In genomic region chr16:2671741-2672140, GRCh38 we compare ENCODE assay signal across 12 cellular contexts. TPM values are rescaled to one million over a fixed set of nuclear protein-coding genes. Genes with fewer than 3 reads are reported as not detected.
DNase-seq lines count a peak whose midpoint lies in the region; ATAC-seq and TF ChIP-seq lines count a peak whose summit lies in the region.
"Had no signal": no experiment of that assay in that cellular context is flagged by ENCODE, and none has a peak within 500 bp of the region (broad histone marks: within the 10 kb centered on the region; RNA-seq: fewer than 3 reads in every experiment).

No MANE protein-coding gene starts in this region.

- H3K4me3 ChIP-seq in LNCaP clone FGC (ENCODE audit: low read depth, low read length) (peak overlapping the region; percentile 65), mammary epithelial cell (replicated peaks in 1 of 3; ENCODE audit: insufficient read depth in 1 of 3, low read depth in 2 of 3, low read length in 3 of 3) (peak overlapping the region in 1 of 3 experiments; percentile 41)

- H3K36me3 Mint-ChIP-seq in nephron progenitor cell (ENCODE audit: low read depth): no peaks in the 10 kb centered on the region

- ATAC-seq in HG02852 (IDR thresholded peaks at IDR 0.05; ENCODE audit: unreplicated experiment): no peak
- ATAC-seq: gastrocnemius medialis had no signal

- H3K9me3 ChIP-seq in mammary epithelial cell (replicated peaks; ENCODE audit: insufficient read depth, low read length): no peaks in the 10 kb centered on the region
- H3K9me3 ChIP-seq: gastrocnemius medialis, HAP-1, ovary had no signal

- peaks cover 2% of the 10 kb centered on the region for H3K36me3 ChIP-seq in mammary epithelial cell (ENCODE audit: insufficient read depth, low read length)
- H3K36me3 ChIP-seq: ovary had no signal

- 87% methylated on average over 12 of the region's 13 CpGs for WGBS in mammary epithelial cell (ENCODE audit: low coverage, missing lambda C conversion rate)

- H3K9me3 Mint-ChIP-seq in nephron progenitor cell: no peaks in the 10 kb centered on the region

- H3K4me3 Mint-ChIP-seq in nephron progenitor cell: peak overlapping the region; percentile 86

- intact Hi-C loops in mammary epithelial cell (cut with micrococcal nuclease): loop anchor here (5.0 kb wide), 1 partner anchor 196 kb away; no protein-coding TSS in a partner anchor

- in situ Hi-C loops in mammary epithelial cell (cut with MboI; ENCODE audit: low sequenced_read_pairs in 2 of 2): no loop called here
- in situ Hi-C loops in GM13977 (cut with MboI; ENCODE audit: low pct_unique_long_range_greater_than_20kb, low sequenced_read_pairs, unreplicated experiment): no loop called here

- H3K4me1 ChIP-seq in mammary epithelial cell (ENCODE audit: insufficient read depth, low read length): peaks cover 9% of the 10 kb centered on the region
- H3K4me1 ChIP-seq: HAP-1 had no signal

- DNase-seq in LNCaP clone FGC (ENCODE audit: low read depth) (no peak), mammary epithelial cell (no peak), nephron progenitor cell (no peak), NCI-H1048 (lab: John Stamatoyannopoulos, UW) (no peak), GM13977 (ENCODE audit: low spot score) (no peak)
- no peak for DNase-seq in effector CD8-positive, alpha-beta T cell (lab: John Stamatoyannopoulos, UW)
- DNase-seq: gastrocnemius medialis, NCI-H2171, ovary had no signal

- H3K27me3 Mint-ChIP-seq in nephron progenitor cell (ENCODE audit: low read depth, poor library complexity): peaks cover 4% of the 10 kb centered on the region

- TF ChIP-seq CTCF in C4-2B (conservative IDR thresholded peaks at IDR 0.05) (no peak), LNCaP clone FGC (IDR thresholded peaks at IDR 0.05; ENCODE audit: control insufficient read depth, extremely low read depth, insufficient read depth) (no peak), mammary epithelial cell (conservative IDR thresholded peaks at IDR 0.05 in 1 of 2, IDR thresholded peaks at IDR 0.05 in 1 of 2; ENCODE audit: extremely low read depth in 1 of 2, insufficient read depth in 1 of 2, low read depth in 1 of 2, low read length in 2 of 2) (no peak), nephron progenitor cell (IDR thresholded peaks at IDR 0.05) (no peak), GM13977 (IDR thresholded peaks at IDR 0.05; ENCODE audit: extremely low read depth, insufficient read depth, missing control alignments) (no peak)

- peak overlapping the region; percentile 83 for H3K4me2 ChIP-seq in mammary epithelial cell (ENCODE audit: insufficient read depth, low read depth, low read length)

- no peak overlapping the region for H3K9ac ChIP-seq in mammary epithelial cell (ENCODE audit: insufficient read depth, low read length)

- dilution Hi-C loops in mammary epithelial cell (cut with HindIII; ENCODE audit: low sequenced_read_pairs): no loop called here

- no TSS peak for BruUV-seq in mammary epithelial cell (replicated peaks; lab: Mats Ljungman, UMichigan)

- peaks cover 18% of the 10 kb centered on the region for H3K79me2 ChIP-seq in mammary epithelial cell (ENCODE audit: insufficient read depth, low read length)

- H3K27ac ChIP-seq in C4-2B (peak overlapping the region; percentile 66), mammary epithelial cell (ENCODE audit: insufficient read depth, low read depth, low read length) (no peak overlapping the region)
- H3K27ac ChIP-seq: ovary had no signal

- H4K20me1 ChIP-seq in mammary epithelial cell (ENCODE audit: insufficient read depth, low read length): no peaks in the 10 kb centered on the region

- H2AFZ ChIP-seq in mammary epithelial cell (ENCODE audit: low read depth, low read length): no peak overlapping the region

- CTCF ChIA-PET in mammary epithelial cell (lab: Charles Lee; ENCODE audit: low non-redundant PET): no interaction called here

- H3K27me3 ChIP-seq in mammary epithelial cell (ENCODE audit: insufficient read depth, low read length): no peaks in the 10 kb centered on the region
- H3K27me3 ChIP-seq: gastrocnemius medialis, ovary had no signal

- H3K4me1 Mint-ChIP-seq in nephron progenitor cell: peaks cover 51% of the 10 kb centered on the region

- no peak overlapping the region for H3K27ac Mint-ChIP-seq in nephron progenitor cell

RNA-seq across cellular contexts. Expression of gene KCTD5, which starts 10.6 kb away (rescaled TPM):
- 10 to 100 TPM; 43.7 to 47.8 TPM for total RNA-seq in mammary epithelial cell
- polyA plus RNA-seq in mammary epithelial cell: 42.5 TPM
- 24.4 TPM for polyA minus RNA-seq in mammary epithelial cell

RNA-seq across cellular contexts. Expression of gene PRSS27, which starts 48.3 kb away (rescaled TPM):
- total RNA-seq in mammary epithelial cell: 1 to 10 TPM; 1.5 to 1.6 TPM
- 0.33 TPM for polyA plus RNA-seq in mammary epithelial cell
- polyA minus RNA-seq in mammary epithelial cell: not detected
